In genomic region chr7:152313217-152313616, GRCh38 we compare ENCODE assay signal across 1 cellular context.
TF ChIP-seq lines count a peak whose summit lies in the region.

No MANE protein-coding gene starts in this region.

TF ChIP-seq in HCT116, 20 proteins besides CTCF, POLR2A, EP300 and RAD21 (continued from another document):
- TF ChIP-seq ZBTB33 (IDR thresholded peaks at IDR 0.05; ENCODE audit: extremely low read depth, insufficient replicate concordance, low read length), result no peak
- TF ChIP-seq, protein P1, sequence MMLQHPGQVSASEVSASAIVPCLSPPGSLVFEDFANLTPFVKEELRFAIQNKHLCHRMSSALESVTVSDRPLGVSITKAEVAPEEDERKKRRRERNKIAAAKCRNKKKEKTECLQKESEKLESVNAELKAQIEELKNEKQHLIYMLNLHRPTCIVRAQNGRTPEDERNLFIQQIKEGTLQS (IDR thresholded peaks at IDR 0.05), result no peak
- no peak for TF ChIP-seq ZNF274 (IDR thresholded peaks at IDR 0.05; ENCODE audit: low read depth, low read length)
- no peak for TF ChIP-seq YY1 (IDR thresholded peaks at IDR 0.05; ENCODE audit: extremely low read depth, insufficient replicate concordance, low read depth, low read length)
- no peak for TF ChIP-seq JUND (IDR thresholded peaks at IDR 0.05)
- TF ChIP-seq CEBPB (IDR thresholded peaks at IDR 0.05; ENCODE audit: low read depth), result no peak
- TF ChIP-seq EGR1 (IDR thresholded peaks at IDR 0.05; ENCODE audit: low read depth), result no peak
- TF ChIP-seq SRF (IDR thresholded peaks at IDR 0.05; ENCODE audit: low read depth), result no peak
- no peak for TF ChIP-seq ZFX (IDR thresholded peaks at IDR 0.05)
- TF ChIP-seq, protein P2, sequence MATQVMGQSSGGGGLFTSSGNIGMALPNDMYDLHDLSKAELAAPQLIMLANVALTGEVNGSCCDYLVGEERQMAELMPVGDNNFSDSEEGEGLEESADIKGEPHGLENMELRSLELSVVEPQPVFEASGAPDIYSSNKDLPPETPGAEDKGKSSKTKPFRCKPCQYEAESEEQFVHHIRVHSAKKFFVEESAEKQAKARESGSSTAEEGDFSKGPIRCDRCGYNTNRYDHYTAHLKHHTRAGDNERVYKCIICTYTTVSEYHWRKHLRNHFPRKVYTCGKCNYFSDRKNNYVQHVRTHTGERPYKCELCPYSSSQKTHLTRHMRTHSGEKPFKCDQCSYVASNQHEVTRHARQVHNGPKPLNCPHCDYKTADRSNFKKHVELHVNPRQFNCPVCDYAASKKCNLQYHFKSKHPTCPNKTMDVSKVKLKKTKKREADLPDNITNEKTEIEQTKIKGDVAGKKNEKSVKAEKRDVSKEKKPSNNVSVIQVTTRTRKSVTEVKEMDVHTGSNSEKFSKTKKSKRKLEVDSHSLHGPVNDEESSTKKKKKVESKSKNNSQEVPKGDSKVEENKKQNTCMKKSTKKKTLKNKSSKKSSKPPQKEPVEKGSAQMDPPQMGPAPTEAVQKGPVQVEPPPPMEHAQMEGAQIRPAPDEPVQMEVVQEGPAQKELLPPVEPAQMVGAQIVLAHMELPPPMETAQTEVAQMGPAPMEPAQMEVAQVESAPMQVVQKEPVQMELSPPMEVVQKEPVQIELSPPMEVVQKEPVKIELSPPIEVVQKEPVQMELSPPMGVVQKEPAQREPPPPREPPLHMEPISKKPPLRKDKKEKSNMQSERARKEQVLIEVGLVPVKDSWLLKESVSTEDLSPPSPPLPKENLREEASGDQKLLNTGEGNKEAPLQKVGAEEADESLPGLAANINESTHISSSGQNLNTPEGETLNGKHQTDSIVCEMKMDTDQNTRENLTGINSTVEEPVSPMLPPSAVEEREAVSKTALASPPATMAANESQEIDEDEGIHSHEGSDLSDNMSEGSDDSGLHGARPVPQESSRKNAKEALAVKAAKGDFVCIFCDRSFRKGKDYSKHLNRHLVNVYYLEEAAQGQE (IDR thresholded peaks at IDR 0.05; ENCODE audit: low read depth), result no peak
- TF ChIP-seq FOSL1 (IDR thresholded peaks at IDR 0.05; ENCODE audit: low read depth), result no peak
- TF ChIP-seq ELF1 (IDR thresholded peaks at IDR 0.05; ENCODE audit: borderline replicate concordance, low read depth), result no peak
- no peak for TF ChIP-seq EZH2phosphoT487 (IDR thresholded peaks at IDR 0.05; ENCODE audit: borderline replicate concordance)
TF ChIP-seq in HCT116: peak in this region for 0.
